ENCODE assay signal across 14 cellular contexts in the genomic region with DNA sequence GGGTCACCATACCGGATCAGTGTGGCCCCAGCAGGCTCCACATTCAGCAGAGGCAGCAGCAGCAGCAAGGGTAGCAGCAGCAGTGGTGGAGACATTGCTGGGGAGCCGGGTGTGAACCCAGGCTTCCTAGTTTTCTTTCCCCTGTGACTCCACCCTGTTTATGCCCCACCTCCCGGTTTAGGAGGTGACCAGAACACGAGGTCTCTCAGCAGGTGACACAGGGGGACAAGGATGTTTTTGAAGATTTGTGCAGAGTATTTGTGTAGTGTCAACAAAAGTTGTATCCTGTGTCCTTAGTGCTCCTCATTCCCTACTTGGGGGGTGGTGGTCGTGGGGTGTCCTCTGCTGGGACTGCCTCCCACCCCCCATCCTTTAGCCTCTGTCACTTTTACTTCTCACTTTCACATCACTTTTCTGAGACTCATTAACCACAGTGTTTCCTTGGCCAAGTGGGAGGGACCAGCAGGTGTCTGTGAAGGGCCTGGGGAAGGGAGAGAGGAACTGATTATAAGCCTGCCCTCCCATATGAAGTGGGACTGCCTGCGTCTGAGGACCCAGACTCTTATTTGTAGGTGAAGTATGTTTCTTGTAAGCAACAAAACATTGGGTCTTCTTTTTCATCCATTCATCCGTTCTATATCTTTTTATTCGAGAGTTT. TPM values are rescaled to one million over a fixed set of nuclear protein-coding genes. Genes with fewer than 3 reads are reported as not detected.
DNase-seq lines count a peak whose midpoint lies in the region; ATAC-seq and TF ChIP-seq lines count a peak whose summit lies in the region.
"Had no signal": no experiment of that assay in that cellular context is flagged by ENCODE, and none has a peak within 500 bp of the region (broad histone marks: within the 10 kb centered on the region; RNA-seq: fewer than 3 reads in every experiment).

No MANE protein-coding gene starts in this region.

- ATAC-seq in HG02759 (IDR thresholded peaks at IDR 0.05; ENCODE audit: unreplicated experiment) (peak; percentile 59), sciatic nerve (peak; percentile 24), GM21526 (IDR thresholded peaks at IDR 0.05; ENCODE audit: low FRiP score, unreplicated experiment) (no peak)
- ATAC-seq: A549, gastrocnemius medialis had no signal

- DNase-seq in T-helper 2 cell treated with Interferon-gamma antibody and Interleukin-4, amounts not matched to agents 5 μg/mL and 100 μg/mL, for 36 hours (ENCODE audit: low spot score) = no peak
- DNase-seq in T-helper 2 cell (no peak), OCI-LY7 (ENCODE audit: low spot score) (peak; percentile 90), sciatic nerve (ENCODE audit: low spot score) (no peak), 8988T (no peak), NK-92 (lab: John Stamatoyannopoulos, UW; ENCODE audit: unreplicated experiment) (no peak)
- DNase-seq: activated CD4-positive, CD25-positive, alpha-beta regulatory T cell treated with anti-CD3 and anti-CD28 coated beads, Interleukin-2, amount 50 U/mL, for 72 hours; gastrocnemius medialis; NCI-H524; stimulated activated CD4-positive, alpha-beta T cell treated with anti-CD3 and anti-CD28 coated beads, Interleukin-15, amount 100 ng/mL, for 24 hours had no signal

- no peak overlapping the region for H2AFZ ChIP-seq in OCI-LY7 (ENCODE audit: low read length)

- H3K4me3 Mint-ChIP-seq in T-helper 2 cell treated with Interferon-gamma antibody and Interleukin-4, amounts not matched to agents 5 μg/mL and 100 μg/mL, for 36 hours = no peak overlapping the region
- H3K4me3 Mint-ChIP-seq: brain had no signal

- TF ChIP-seq CTCF in OCI-LY7 (conservative IDR thresholded peaks at IDR 0.05; ENCODE audit: low read length) = no peak

- H3K4me1 ChIP-seq in OCI-LY7 (ENCODE audit: insufficient read depth, low read length, poor library complexity, severe bottlenecking) = peaks cover 88% of the 10 kb centered on the region
- H3K4me1 ChIP-seq: A549, gastrocnemius medialis had no signal

- H3K9me2 ChIP-seq in OCI-LY7 (ENCODE audit: insufficient read depth, low read length) = no peaks in the 10 kb centered on the region

- H3K27ac Mint-ChIP-seq in T-helper 2 cell treated with Interferon-gamma antibody and Interleukin-4, amounts not matched to agents 5 μg/mL and 100 μg/mL, for 36 hours = peak overlapping the region; percentile 49
- H3K27ac Mint-ChIP-seq: brain had no signal

- H3K9me3 Mint-ChIP-seq in T-helper 2 cell treated with Interferon-gamma antibody and Interleukin-4, amounts not matched to agents 5 μg/mL and 100 μg/mL, for 36 hours = peaks cover 8% of the 10 kb centered on the region

- peaks cover 31% of the 10 kb centered on the region for H3K36me3 ChIP-seq in OCI-LY7 (ENCODE audit: insufficient read depth, low read length)
- H3K36me3 ChIP-seq: gastrocnemius medialis had no signal

- BruUV-seq in OCI-LY7 (replicated peaks; lab: Mats Ljungman, UMichigan) = no TSS peak

- H3K9me3 ChIP-seq in OCI-LY7 (ENCODE audit: low read length) = peaks cover 12% of the 10 kb centered on the region
- H3K9me3 ChIP-seq: gastrocnemius medialis had no signal

- peak overlapping the region; percentile 98 for H3K27ac ChIP-seq in OCI-LY7 (ENCODE audit: low read depth, low read length, poor library complexity, severe bottlenecking)
- H3K27ac ChIP-seq: A549, gastrocnemius medialis had no signal

- peaks cover 17% of the 10 kb centered on the region for H3K4me1 Mint-ChIP-seq in T-helper 2 cell treated with Interferon-gamma antibody and Interleukin-4, amounts not matched to agents 5 μg/mL and 100 μg/mL, for 36 hours (ENCODE audit: low read depth)
- H3K4me1 Mint-ChIP-seq: brain had no signal

- peak overlapping the region; percentile 74 for H3K4me3 ChIP-seq in OCI-LY7 (ENCODE audit: low read depth, low read length, poor library complexity, severe bottlenecking)
- H3K4me3 ChIP-seq: A549, gastrocnemius medialis had no signal

- H4K20me1 ChIP-seq in OCI-LY7 (ENCODE audit: insufficient read depth, low read length) = no peaks in the 10 kb centered on the region

- no peaks in the 10 kb centered on the region for H3K27me3 Mint-ChIP-seq in T-helper 2 cell treated with Interferon-gamma antibody and Interleukin-4, amounts not matched to agents 5 μg/mL and 100 μg/mL, for 36 hours (ENCODE audit: low read depth)
- H3K27me3 Mint-ChIP-seq: brain had no signal

- CTCF ChIA-PET in OCI-LY7 (lab: Charles Lee; ENCODE audit: unreplicated experiment) = no interaction called here

- H3K36me3 Mint-ChIP-seq in T-helper 2 cell treated with Interferon-gamma antibody and Interleukin-4, amounts not matched to agents 5 μg/mL and 100 μg/mL, for 36 hours (ENCODE audit: low read depth) = peaks cover 22% of the 10 kb centered on the region

- POLR2A ChIA-PET in OCI-LY7 (lab: Charles Lee) = interaction anchor here (0.7 to 1.2 kb wide), 2 partner anchors 11 to 15 kb away, joined by 3 read pairs; no protein-coding TSS in a partner anchor

- intact Hi-C loops in OCI-LY7 (cut with micrococcal nuclease; ENCODE audit: unreplicated experiment) = loop anchor here (2.0 to 10.0 kb wide), 3 partner anchors 14 to 670 kb away; a partner anchor contains a TSS
- intact Hi-C loops in sciatic nerve (cut with DNase I) = no loop called here

- peaks cover 50% of the 10 kb centered on the region for H3K79me2 ChIP-seq in OCI-LY7 (ENCODE audit: insufficient read depth, low read depth, low read length)

- H3K4me2 ChIP-seq in OCI-LY7 (ENCODE audit: low read length) = peak overlapping the region; percentile 81
- H3K4me2 ChIP-seq: A549 had no signal

RNA-seq across cellular contexts. Expression of a gene that starts 15.6 kb away (rescaled TPM):
- total RNA-seq in OCI-LY7 (2014; rRNA removed; shearing (Covaris generic)) = 7.1 and 7.4 TPM in 2 replicates
- total RNA-seq in OCI-LY7 (2022) (21.7 and 23.4 TPM in 2 replicates), sciatic nerve (2.7 TPM)

RNA-seq across cellular contexts. Expression of a gene that starts 20.6 kb away (rescaled TPM):
- 2.6 and 5.7 TPM in 2 replicates for total RNA-seq in OCI-LY7 (2014; rRNA removed; shearing (Covaris generic))
- 15.7 and 30.1 TPM in 2 replicates for total RNA-seq in OCI-LY7 (2022)
- total RNA-seq in sciatic nerve = 3.4 TPM

RNA-seq across cellular contexts. Expression of a gene that starts 31.5 kb away (rescaled TPM):
- 52.8 and 65.7 TPM in 2 replicates for total RNA-seq in OCI-LY7 (2014; rRNA removed; shearing (Covaris generic))
- 41.2 and 53.1 TPM in 2 replicates for total RNA-seq in OCI-LY7 (2022)
- total RNA-seq in sciatic nerve = 73.7 TPM

RNA-seq across cellular contexts. Expression of a gene that starts 39.4 kb away (rescaled TPM):
- 147 and 233 TPM in 2 replicates for total RNA-seq in OCI-LY7 (2014; rRNA removed; shearing (Covaris generic))
- total RNA-seq in OCI-LY7 (2022) (119 and 127 TPM in 2 replicates), sciatic nerve (21.3 TPM)
